Comparison of ENCODE assay signal across 8 cellular contexts in genomic region chr2:38152913-38153312, GRCh38.
"Had no signal": no experiment of that assay in that cellular context is flagged by ENCODE, and none has a peak within 500 bp of the region (broad histone marks: within the 10 kb centered on the region; RNA-seq: fewer than 3 reads in every experiment).

No MANE protein-coding gene starts in this region.

- H3K36me3 ChIP-seq: HAP-1 had no signal

- H3K4me3 ChIP-seq: GM23248, HAP-1 had no signal

- FAIRE-seq: HepG2 had no signal

- H3K4me1 ChIP-seq: HAP-1 had no signal

- H3K27ac ChIP-seq: GM23248 had no signal

- H2AFZ ChIP-seq: GM23248 had no signal

- H3K9me3 ChIP-seq: HAP-1 had no signal

- H3K9ac ChIP-seq: GM23248 had no signal

- ATAC-seq: HCT116, HepG2 had no signal

- DNase-seq: GM23248, GOT3, H7, HFFc6, KG1 had no signal
